Comparison of ENCODE assay signal across 20 cellular contexts in the genomic region with DNA sequence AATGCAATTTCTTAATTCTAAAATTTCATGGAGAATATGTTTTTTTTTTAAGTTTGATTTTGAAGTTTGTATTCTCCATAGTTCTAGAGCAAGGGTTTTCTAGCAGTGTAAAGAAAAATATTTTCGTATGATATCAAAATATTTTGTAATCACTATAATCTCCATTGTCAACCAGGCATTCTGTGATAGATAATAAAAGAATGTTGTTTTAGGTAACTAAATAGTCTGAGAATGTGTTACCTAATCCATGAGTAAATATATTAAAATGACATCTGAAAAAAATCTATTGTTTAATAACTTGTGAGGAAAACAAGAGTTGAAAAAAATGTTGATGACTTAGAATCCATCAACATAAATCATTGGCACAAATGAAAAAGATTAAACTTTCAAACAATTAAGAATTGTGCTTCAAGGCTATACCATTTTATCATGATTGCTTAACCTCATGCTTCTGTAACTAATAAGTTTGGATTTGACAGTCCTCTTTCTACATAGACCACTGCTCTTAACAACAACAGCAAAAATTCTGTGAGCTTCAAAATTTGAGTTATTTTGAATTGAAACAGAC.
DNase-seq lines count a peak whose midpoint lies in the region; ATAC-seq, FAIRE-seq and TF ChIP-seq lines count a peak whose summit lies in the region.
"Had no signal": no experiment of that assay in that cellular context is flagged by ENCODE, and none has a peak within 500 bp of the region (broad histone marks: within the 10 kb centered on the region; RNA-seq: fewer than 3 reads in every experiment).

No MANE protein-coding gene starts in this region.

- peak; percentile 1 for DNase-seq in DMS53 (lab: John Stamatoyannopoulos, UW)
- DNase-seq in DMS53 treated with DMSO at 0.1 percent for 48 hours (lab: John Stamatoyannopoulos, UW; ENCODE audit: unreplicated experiment), result no peak
- DNase-seq in amniotic epithelial cell (ENCODE audit: low read depth), result peak; percentile 2
- DNase-seq in epithelial cell of esophagus (ENCODE audit: low read depth), result peak; percentile 3
- no peak for DNase-seq in frontal cortex (ENCODE audit: low spot score in 2 of 2)
- DNase-seq in Caco-2, result no peak
- DNase-seq: AML-193; CD4-positive, alpha-beta T cell; DMS153; DND-41; EL; GM23248; IMR-90 had no signal

- no peak for ATAC-seq in HG02678 (IDR thresholded peaks at IDR 0.05; ENCODE audit: unreplicated experiment)
- ATAC-seq: A549 had no signal

- no peak overlapping the region for H3K4me3 ChIP-seq in epithelial cell of esophagus (ENCODE audit: low read length)
- H3K4me3 ChIP-seq in Caco-2 (ENCODE audit: low read depth, low read length), result no peak overlapping the region
- H3K4me3 ChIP-seq: A549, GM23248, HAP-1 had no signal

- no peaks in the 10 kb centered on the region for H3K27me3 Mint-ChIP-seq in Caco-2 (ENCODE audit: insufficient read depth, unreplicated experiment)
- H3K27me3 Mint-ChIP-seq: CD4-positive, alpha-beta T cell had no signal

- no peaks in the 10 kb centered on the region for H3K36me3 ChIP-seq in Caco-2 (ENCODE audit: control insufficient read depth, insufficient read depth, low read length)
- H3K36me3 ChIP-seq: HAP-1 had no signal

- BruUV-seq in Caco-2 (replicated peaks; lab: Mats Ljungman, UMichigan), result no TSS peak

- no peaks in the 10 kb centered on the region for H3K27me3 ChIP-seq in Caco-2 (replicated peaks; ENCODE audit: control insufficient read depth, insufficient read depth, low read length)

- H3K4me1 Mint-ChIP-seq in Caco-2 (ENCODE audit: low read depth, unreplicated experiment), result no peaks in the 10 kb centered on the region

- TF ChIP-seq CTCF in epithelial cell of esophagus (IDR thresholded peaks at IDR 0.05; ENCODE audit: insufficient read depth, low read depth, low read length, missing control alignments), result no peak
- no peak for TF ChIP-seq CTCF in Caco-2 (IDR thresholded peaks at IDR 0.05; ENCODE audit: insufficient read depth in 1 of 2, low read depth in 1 of 2, low read length in 1 of 2, severe bottlenecking in 1 of 2, unreplicated experiment in 1 of 2)

- no peak for FAIRE-seq in frontal cortex (lab: Jason Lieb, UNC)
- FAIRE-seq: A549, G401.6, GM12891, GM19239, HTR-8/SVneo had no signal

- no peaks in the 10 kb centered on the region for H3K4me1 ChIP-seq in Caco-2
- H3K4me1 ChIP-seq: A549, HAP-1 had no signal

- peaks cover 21% of the 10 kb centered on the region for H3K9me3 Mint-ChIP-seq in Caco-2 (ENCODE audit: unreplicated experiment)

- H3K4me3 Mint-ChIP-seq in Caco-2 (ENCODE audit: unreplicated experiment), result no peak overlapping the region
- H3K4me3 Mint-ChIP-seq: CD4-positive, alpha-beta T cell had no signal

- CTCF ChIA-PET in Caco-2 (lab: Charles Lee), result no interaction called here

- POLR2A ChIA-PET in Caco-2 (lab: Charles Lee), result no interaction called here

- no peaks in the 10 kb centered on the region for H3K36me3 Mint-ChIP-seq in Caco-2 (ENCODE audit: insufficient read depth, unreplicated experiment)

- no peak overlapping the region for H3K27ac Mint-ChIP-seq in Caco-2 (ENCODE audit: unreplicated experiment)
- H3K27ac Mint-ChIP-seq: CD4-positive, alpha-beta T cell had no signal

- intact Hi-C loops in Caco-2 (cut with micrococcal nuclease; ENCODE audit: unreplicated experiment), result no loop called here

- H3K9me3 ChIP-seq in Caco-2, result peaks cover 6% of the 10 kb centered on the region; the same call in 1 of the 2 replicates
- H3K9me3 ChIP-seq: A549, HAP-1 had no signal

Comparison
In these comparisons a context has a peak if more than half of its experiments do, and no peak if none do; other contexts are left out.
1. DNase-seq: peak in DMS53 (single experiment), amniotic epithelial cell (single experiment) and epithelial cell of esophagus (single experiment); none in DMS53 treated with DMSO at 0.1 percent for 48 hours (single experiment), frontal cortex (0 of 2) and Caco-2 (0 of 2).